Comparison of ENCODE assay signal across 1 cellular context in genomic region chr11:94795799-94796580, GRCh38.
TF ChIP-seq lines count a peak whose summit lies in the region.

No MANE protein-coding gene starts in this region.

TF ChIP-seq in K562, 482 proteins besides CTCF, POLR2A, EP300 and RAD21:
- TF ChIP-seq PBX2 (CRISPR knock-in tag; IDR thresholded peaks at IDR 0.05; ENCODE audit: low read depth) = no peak
- TF ChIP-seq PBX2 (tag; conservative IDR thresholded peaks at IDR 0.05; ENCODE audit: low read depth) = no peak
- TF ChIP-seq FOXM1 (IDR thresholded peaks at IDR 0.05; ENCODE audit: low read depth) = no peak
- TF ChIP-seq FOXM1 (CRISPR knock-in tag; IDR thresholded peaks at IDR 0.05; ENCODE audit: low read depth) = no peak
- no peak for TF ChIP-seq CHD4 (IDR thresholded peaks at IDR 0.05; ENCODE audit: insufficient read depth, insufficient replicate concordance, low read depth, low read length, poor library complexity, severe bottlenecking)
- no peak for TF ChIP-seq CREB3L1 (IDR thresholded peaks at IDR 0.05; ENCODE audit: borderline replicate concordance, low read depth)
- TF ChIP-seq TBP (optimal IDR thresholded peaks at IDR 0.05; ENCODE audit: low read depth, low read length) = no peak
- no peak for TF ChIP-seq MITF (IDR thresholded peaks at IDR 0.05)
- no peak for TF ChIP-seq SIN3A (IDR thresholded peaks at IDR 0.05; ENCODE audit: borderline replicate concordance in 2 of 2, control insufficient read depth in 1 of 2, low read depth in 2 of 2, low read length in 2 of 2)
- TF ChIP-seq ZBTB5 (IDR thresholded peaks at IDR 0.05) = no peak
- TF ChIP-seq PCBP1 (IDR thresholded peaks at IDR 0.05; ENCODE audit: low read depth, low read length, poor library complexity, severe bottlenecking) = no peak
- TF ChIP-seq EP400 (IDR thresholded peaks at IDR 0.05) = no peak
- no peak for TF ChIP-seq ATF7 (IDR thresholded peaks at IDR 0.05)
- TF ChIP-seq ZC3H4 (CRISPR knock-in tag; IDR thresholded peaks at IDR 0.05; ENCODE audit: borderline replicate concordance) = no peak
- TF ChIP-seq CBX1 (IDR thresholded peaks at IDR 0.05; ENCODE audit: low read depth) = no peak
- no peak for TF ChIP-seq RBM34 (IDR thresholded peaks at IDR 0.05; ENCODE audit: borderline replicate concordance, insufficient read depth, low read length)
- no peak for TF ChIP-seq PTRF (tag; IDR thresholded peaks at IDR 0.05)
- no peak for TF ChIP-seq CTCFL (IDR thresholded peaks at IDR 0.05; ENCODE audit: borderline replicate concordance, insufficient read depth, low read depth, low read length, poor library complexity, severe bottlenecking)
- no peak for TF ChIP-seq RB1 (IDR thresholded peaks at IDR 0.05; ENCODE audit: low read depth)
- TF ChIP-seq CBX2 (IDR thresholded peaks at IDR 0.05; ENCODE audit: insufficient read depth, low read length, poor library complexity, severe bottlenecking) = no peak
TF ChIP-seq in K562: peak in this region for 0.
